In genomic region chr9:89554307-89554706, GRCh38 we compare ENCODE assay signal across 20 cellular contexts.
"Had no signal": no experiment of that assay in that cellular context is flagged by ENCODE, and none has a peak within 500 bp of the region (broad histone marks: within the 10 kb centered on the region; RNA-seq: fewer than 3 reads in every experiment).

No MANE protein-coding gene starts in this region.

- ATAC-seq: left colon; mucosa of descending colon; naive thymus-derived CD8-positive, alpha-beta T cell; pancreas; right cardiac atrium; stimulated activated naive CD8-positive, alpha-beta T cell treated with anti-CD3 and anti-CD28 coated beads, Interleukin-15, amount 100 ng/mL, for 72 hours had no signal

- H3K27me3 ChIP-seq: colonic mucosa, hepatocyte, pancreas, testis, tibial nerve had no signal

- H3K27ac ChIP-seq: colonic mucosa, hepatocyte, pancreas, testis, tibial nerve had no signal

- H3K27ac Mint-ChIP-seq: endodermal cell; progenitor cell of endocrine pancreas; stimulated activated naive CD8-positive, alpha-beta T cell treated with anti-CD3 and anti-CD28 coated beads, Interleukin-15, amount 100 ng/mL, for 72 hours had no signal

- H3K4me3 Mint-ChIP-seq: endodermal cell; naive thymus-derived CD8-positive, alpha-beta T cell; stimulated activated naive CD8-positive, alpha-beta T cell treated with anti-CD3 and anti-CD28 coated beads, Interleukin-15, amount 100 ng/mL, for 72 hours had no signal

- H3K9me3 ChIP-seq: colonic mucosa, mucosa of descending colon, pancreas, testis, tibial nerve had no signal

- H3K9me3 Mint-ChIP-seq: endodermal cell; naive thymus-derived CD8-positive, alpha-beta T cell; stimulated activated naive CD8-positive, alpha-beta T cell treated with anti-CD3 and anti-CD28 coated beads, Interleukin-15, amount 100 ng/mL, for 72 hours had no signal

- DNase-seq: colonic mucosa; effector CD4-positive, alpha-beta T cell; endodermal cell; erythroblast; foreskin melanocyte; head of caudate nucleus; left colon; mammary epithelial cell; mucosa of descending colon; naive thymus-derived CD8-positive, alpha-beta T cell; occipital lobe; right cardiac atrium; small intestine; stimulated activated CD4-positive, alpha-beta T cell treated with anti-CD3 and anti-CD28 coated beads, Interleukin-12 subunit alpha, Interleukin-12 subunit beta, amount 100 ng/mL, for 4 hours; stimulated activated naive CD8-positive, alpha-beta T cell treated with anti-CD3 and anti-CD28 coated beads, Interleukin-15, amount 100 ng/mL, for 72 hours had no signal

- H3K36me3 Mint-ChIP-seq: naive thymus-derived CD8-positive, alpha-beta T cell had no signal

- H3K27me3 Mint-ChIP-seq: stimulated activated naive CD8-positive, alpha-beta T cell treated with anti-CD3 and anti-CD28 coated beads, Interleukin-15, amount 100 ng/mL, for 72 hours had no signal
